8 cellular contexts compared by ENCODE assay signal in genomic region chr4:70734971-70735370, GRCh38.
DNase-seq lines count a peak whose midpoint lies in the region; ATAC-seq and TF ChIP-seq lines count a peak whose summit lies in the region.

No MANE protein-coding gene starts in this region.

- H3K4me1 Mint-ChIP-seq in effector memory CD8-positive, alpha-beta T cell (ENCODE audit: low read depth in 2 of 2) = peaks cover 20 to 34% of the 10 kb centered on the region in 2 donors

- H3K27me3 Mint-ChIP-seq in effector memory CD8-positive, alpha-beta T cell = no peaks in the 10 kb centered on the region

- H2AFZ ChIP-seq in OCI-LY1 (ENCODE audit: low read length) (no peak overlapping the region), parathyroid adenoma (peak overlapping the region; percentile 63)

- peak; percentile 9 for ATAC-seq in GM19397 (IDR thresholded peaks at IDR 0.05; ENCODE audit: unreplicated experiment)
- ATAC-seq in effector memory CD8-positive, alpha-beta T cell (replicated peaks) = peak; percentile 43

- H3K36me3 Mint-ChIP-seq in effector memory CD8-positive, alpha-beta T cell (ENCODE audit: insufficient read depth) = peaks cover 4% of the 10 kb centered on the region

- H3K27ac Mint-ChIP-seq in effector memory CD8-positive, alpha-beta T cell = peak overlapping the region; percentile 73 to 79

- H3K4me1 ChIP-seq in OCI-LY1 (ENCODE audit: insufficient read depth, low read length, severe bottlenecking) (peaks cover 80% of the 10 kb centered on the region), parathyroid adenoma (peaks cover 3% of the 10 kb centered on the region)

- H4K20me1 ChIP-seq in OCI-LY1 (ENCODE audit: insufficient read depth, low read length) = no peaks in the 10 kb centered on the region

- peak overlapping the region; percentile 61 for H3K9ac ChIP-seq in OCI-LY1 (ENCODE audit: low read length)
- no peak overlapping the region for H3K9ac ChIP-seq in parathyroid adenoma

- peak overlapping the region; percentile 87 for H3K4me2 ChIP-seq in OCI-LY1 (ENCODE audit: low read length)
- H3K4me2 ChIP-seq in parathyroid adenoma (ENCODE audit: low read length) = peak overlapping the region; percentile 49

- H3K4me3 Mint-ChIP-seq in effector memory CD8-positive, alpha-beta T cell = peak overlapping the region; percentile 74

- H3K9me2 ChIP-seq in OCI-LY1 (ENCODE audit: low read depth, low read length) = no peaks in the 10 kb centered on the region

- H3K9me3 ChIP-seq in OCI-LY1 (ENCODE audit: low read length) (no peaks in the 10 kb centered on the region), parathyroid adenoma (ENCODE audit: control insufficient read depth, low read length) (no peaks in the 10 kb centered on the region)

- no peaks in the 10 kb centered on the region for H3K9me3 Mint-ChIP-seq in effector memory CD8-positive, alpha-beta T cell

- H3K27ac ChIP-seq in OCI-LY1 (ENCODE audit: low read depth, low read length, poor library complexity, severe bottlenecking) = peak overlapping the region; percentile 96
- peak overlapping the region; percentile 64 for H3K27ac ChIP-seq in parathyroid adenoma

- H3K4me3 ChIP-seq in OCI-LY1 (ENCODE audit: low read depth, low read length, poor library complexity, severe bottlenecking) (peak overlapping the region; percentile 59), parathyroid adenoma (ENCODE audit: low read depth, low read length) (no peak overlapping the region)

- TF ChIP-seq CTCF in OCI-LY1 (IDR thresholded peaks at IDR 0.05; ENCODE audit: low read length) (no peak), parathyroid adenoma (IDR thresholded peaks at IDR 0.05) (no peak)

- H3K36me3 ChIP-seq in OCI-LY1 (ENCODE audit: insufficient read depth, low read length) = no peaks in the 10 kb centered on the region
- H3K36me3 ChIP-seq in parathyroid adenoma (ENCODE audit: control insufficient read depth, insufficient read depth, low read length) = no peaks in the 10 kb centered on the region

- H3K79me2 ChIP-seq in OCI-LY1 (ENCODE audit: insufficient read depth, low read length) (peaks cover 39% of the 10 kb centered on the region), parathyroid adenoma (peaks cover 2% of the 10 kb centered on the region)

- intact Hi-C loops in posterior cingulate gyrus (cut with DNase I) = no loop called here

- DNase-seq in effector memory CD8-positive, alpha-beta T cell = peak in 1 of 3 experiments; percentile 2
- no peak for DNase-seq in posterior cingulate gyrus
- no peak for DNase-seq in NCI-H69 (lab: John Stamatoyannopoulos, UW)
- no peak for DNase-seq in amygdala (lab: John Stamatoyannopoulos, UW)
- DNase-seq in NCI-H1105 treated with DMSO at 0.1 percent for 48 hours (lab: John Stamatoyannopoulos, UW) = no peak

- no peaks in the 10 kb centered on the region for H3K27me3 ChIP-seq in OCI-LY1 (ENCODE audit: insufficient read depth, low read length)
- H3K27me3 ChIP-seq in parathyroid adenoma (ENCODE audit: control insufficient read depth, insufficient read depth, low read length) = no peaks in the 10 kb centered on the region

- H3F3A ChIP-seq in OCI-LY1 (ENCODE audit: insufficient read depth, low read length) = peaks cover 12% of the 10 kb centered on the region
